In the genomic region with DNA sequence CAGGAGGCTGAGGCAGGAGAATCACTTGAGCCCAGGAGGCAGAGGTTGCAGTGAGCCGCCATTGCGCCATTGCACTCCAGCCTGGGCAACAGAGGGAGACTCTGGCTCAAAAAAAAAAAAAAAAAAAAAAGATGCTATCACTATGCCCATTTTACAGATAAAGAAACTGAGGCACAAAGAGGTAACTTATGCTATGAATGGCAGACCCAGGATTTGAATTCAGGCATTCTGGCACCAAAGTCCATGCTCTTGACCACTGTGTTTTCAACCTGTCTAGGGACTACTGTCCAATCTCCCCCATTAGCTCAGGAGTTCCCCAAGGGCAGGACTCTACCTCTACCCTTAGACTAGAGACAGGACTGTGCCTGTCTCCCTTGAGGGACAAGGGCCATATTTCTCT, we compare ENCODE assay signal across 33 cellular contexts. TPM values are rescaled to one million over a fixed set of nuclear protein-coding genes. Genes with fewer than 3 reads are reported as not detected.
"Had no signal": no experiment of that assay in that cellular context is flagged by ENCODE, and none has a peak within 500 bp of the region (broad histone marks: within the 10 kb centered on the region; RNA-seq: fewer than 3 reads in every experiment).

No MANE protein-coding gene starts in this region.

- H3K27ac ChIP-seq: ascending aorta, cardiac muscle cell, WERI-Rb-1 had no signal

- DNase-seq: activated CD4-positive, alpha-beta memory T cell treated with anti-CD3 and anti-CD28 coated beads, Interleukin-2, amount 10 ng/mL, durations not matched to agents 7 days and 5 days; activated CD4-positive, alpha-beta T cell treated with anti-CD3 and anti-CD28 coated beads for 1 hour; activated CD4-positive, alpha-beta T cell treated with anti-CD3 and anti-CD28 coated beads for 36 hours; activated CD4-positive, alpha-beta T cell treated with anti-CD3 and anti-CD28 coated beads for 48 hours; activated CD4-positive, alpha-beta T cell treated with anti-CD3 and anti-CD28 coated beads, Interleukin-2, amount 10 ng/mL, durations not matched to agents 7 days and 5 days; activated CD4-positive, alpha-beta T cell treated with anti-CD3 and anti-CD28 coated beads, Interleukin-2, amount 50 U/mL, for 48 hours; activated CD4-positive, CD25-positive, alpha-beta regulatory T cell; activated CD8-positive, alpha-beta memory T cell treated with anti-CD3 and anti-CD28 coated beads for 24 hours; activated CD8-positive, alpha-beta memory T cell treated with anti-CD3 and anti-CD28 coated beads, Interleukin-2, amount 10 ng/mL, durations not matched to agents 7 days and 5 days; activated CD8-positive, alpha-beta memory T cell treated with anti-CD3 and anti-CD28 coated beads, Interleukin-2, amount 50 U/mL, for 48 hours; activated CD8-positive, alpha-beta T cell treated with anti-CD3 and anti-CD28 coated beads, Interleukin-2, amount 10 ng/mL, durations not matched to agents 7 days and 5 days; activated effector memory CD4-positive, alpha-beta T cell treated with Interleukin-2 at 50 U/mL for 16 hours; activated gamma-delta T cell; activated naive CD4-positive, alpha-beta T cell treated with anti-CD3 and anti-CD28 coated beads, Interleukin-2, amount 10 ng/mL, durations not matched to agents 7 days and 5 days; activated naive CD4-positive, alpha-beta T cell treated with Interleukin-2 at 50 U/mL for 16 hours; activated naive CD8-positive, alpha-beta T cell treated with anti-CD3 and anti-CD28 coated beads, Interleukin-2, amount 10 ng/mL, durations not matched to agents 7 days and 5 days; activated naive CD8-positive, alpha-beta T cell treated with anti-CD3 and anti-CD28 coated beads, Interleukin-2, amount 50 U/mL, for 24 hours; activated T-cell treated with anti-CD3 and anti-CD28 coated beads, Interleukin-2, amount 50 U/mL, for 24 hours; activated T-cell treated with anti-CD3 and anti-CD28 coated beads, Interleukin-2, amount 50 U/mL, for 48 hours; amygdala; anterior cingulate cortex; caudate nucleus; cerebellar nuclear complex; T-helper 2 cell; T-helper 9 cell; WERI-Rb-1 had no signal

- H3K4me1 ChIP-seq: ascending aorta had no signal

- H3K4me3 ChIP-seq: ascending aorta, cardiac muscle cell had no signal

- ATAC-seq: activated CD4-positive, alpha-beta T cell treated with anti-CD3 and anti-CD28 coated beads for 36 hours; activated CD4-positive, CD25-positive, alpha-beta regulatory T cell treated with anti-CD3 and anti-CD28 coated beads, Interleukin-2, amount 50 U/mL, for 24 hours; activated CD8-positive, alpha-beta memory T cell treated with anti-CD3 and anti-CD28 coated beads, Interleukin-2, amount 10 ng/mL, durations not matched to agents 7 days and 5 days; activated CD8-positive, alpha-beta T cell treated with anti-CD3 and anti-CD28 coated beads, Interleukin-2, amount 10 ng/mL, durations not matched to agents 7 days and 5 days; activated naive CD8-positive, alpha-beta T cell treated with anti-CD3 and anti-CD28 coated beads, Interleukin-2, amount 50 U/mL, for 24 hours; WTC11 had no signal

- H3K27me3 ChIP-seq: ascending aorta, cardiac muscle cell had no signal

- H3K9me3 ChIP-seq: ascending aorta had no signal

- FAIRE-seq: bronchial epithelial cell, TTC549 had no signal

- H3K36me3 ChIP-seq: ascending aorta, cardiac muscle cell, WERI-Rb-1 had no signal

RNA-seq across cellular contexts. Expression of gene MDFI, which starts 9.1 kb away (rescaled TPM):
- total RNA-seq: activated CD4-positive, alpha-beta memory T cell treated with anti-CD3 and anti-CD28 coated beads, Interleukin-2, amount 10 ng/mL, durations not matched to agents 7 days and 5 days; activated CD4-positive, alpha-beta T cell treated with anti-CD3 and anti-CD28 coated beads for 36 hours; activated CD4-positive, alpha-beta T cell treated with anti-CD3 and anti-CD28 coated beads, Interleukin-2, amount 10 ng/mL, durations not matched to agents 7 days and 5 days; activated CD8-positive, alpha-beta memory T cell treated with anti-CD3 and anti-CD28 coated beads, Interleukin-2, amount 10 ng/mL, durations not matched to agents 7 days and 5 days; activated CD8-positive, alpha-beta T cell treated with anti-CD3 and anti-CD28 coated beads, Interleukin-2, amount 10 ng/mL, durations not matched to agents 7 days and 5 days; activated naive CD8-positive, alpha-beta T cell treated with anti-CD3 and anti-CD28 coated beads, Interleukin-2, amount 10 ng/mL, durations not matched to agents 7 days and 5 days; activated T-helper 2 cell treated with anti-CD3 and anti-CD28 coated beads, Interferon-gamma antibody, Interleukin-2, Interleukin-4, amounts not matched to agents 10 μg/mL and 5 μg/mL and 100 μg/mL, durations not matched to agents 14 hours and 24 hours and 36 hours had no signal
